Comparison of ENCODE assay signal across 9 cellular contexts in the genomic region with DNA sequence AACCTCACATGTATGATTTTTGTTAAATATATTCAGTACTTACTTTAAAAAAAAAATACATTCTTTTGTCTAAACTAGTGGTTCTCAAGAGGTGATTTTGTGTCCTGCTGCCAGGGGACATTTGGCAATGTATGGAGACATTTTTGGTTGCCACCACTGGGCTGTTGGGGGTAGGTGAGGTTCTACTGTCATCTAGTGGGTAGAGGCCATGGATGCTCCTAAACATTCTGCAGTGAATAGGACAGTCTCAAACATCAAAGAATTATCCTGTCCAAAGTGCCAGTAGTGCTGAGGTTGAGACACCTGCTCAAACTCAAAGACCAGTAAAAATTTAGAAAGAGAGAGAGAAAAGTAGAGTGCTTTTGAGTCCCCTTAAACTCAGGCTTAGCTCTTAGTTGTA. TPM values are rescaled to one million over a fixed set of nuclear protein-coding genes. Genes with fewer than 3 reads are reported as not detected.
DNase-seq lines count a peak whose midpoint lies in the region; ATAC-seq and TF ChIP-seq lines count a peak whose summit lies in the region.
"Had no signal": no experiment of that assay in that cellular context is flagged by ENCODE, and none has a peak within 500 bp of the region (broad histone marks: within the 10 kb centered on the region; RNA-seq: fewer than 3 reads in every experiment).

No MANE protein-coding gene starts in this region.

- H4K20me1 ChIP-seq in neural progenitor cell (ENCODE audit: low read depth): no peaks in the 10 kb centered on the region

- H3K27me3 ChIP-seq in neural progenitor cell: no peaks in the 10 kb centered on the region

- intact Hi-C loops in activated naive CD4-positive, alpha-beta T cell treated with anti-CD3 and anti-CD28 coated beads for 36 hours (cut with micrococcal nuclease): loop anchor here (1.0 to 2.0 kb wide), 2 partner anchors 191 to 340 kb away; a partner anchor contains a TSS

- H3K27ac Mint-ChIP-seq in activated naive CD4-positive, alpha-beta T cell treated with anti-CD3 and anti-CD28 coated beads for 36 hours: no peak overlapping the region
- no peak overlapping the region for H3K27ac Mint-ChIP-seq in neural progenitor cell
- no peak overlapping the region for H3K27ac Mint-ChIP-seq in mesothelial cell of epicardium
- H3K27ac Mint-ChIP-seq: activated naive CD4-positive, alpha-beta T cell treated with anti-CD3 and anti-CD28 coated beads, Interleukin-2, amount 50 U/mL, for 24 hours had no signal

- H3K4me1 Mint-ChIP-seq in activated naive CD4-positive, alpha-beta T cell treated with anti-CD3 and anti-CD28 coated beads for 36 hours (ENCODE audit: low read depth): no peaks in the 10 kb centered on the region
- H3K4me1 Mint-ChIP-seq in neural progenitor cell: no peaks in the 10 kb centered on the region
- no peaks in the 10 kb centered on the region for H3K4me1 Mint-ChIP-seq in mesothelial cell of epicardium
- H3K4me1 Mint-ChIP-seq: activated naive CD4-positive, alpha-beta T cell treated with anti-CD3 and anti-CD28 coated beads, Interleukin-2, amount 50 U/mL, for 24 hours had no signal

- no peak overlapping the region for H2AFZ ChIP-seq in neural progenitor cell (replicated peaks)

- no peaks in the 10 kb centered on the region for H3K36me3 Mint-ChIP-seq in activated naive CD4-positive, alpha-beta T cell treated with anti-CD3 and anti-CD28 coated beads for 36 hours (ENCODE audit: low read depth)
- H3K36me3 Mint-ChIP-seq in neural progenitor cell (peaks cover 2% of the 10 kb centered on the region), mesothelial cell of epicardium (peaks cover 7% of the 10 kb centered on the region)

- peak; percentile 22 for DNase-seq in activated naive CD4-positive, alpha-beta T cell treated with anti-CD3 and anti-CD28 coated beads for 36 hours
- no peak for DNase-seq in activated naive CD4-positive, alpha-beta T cell (lab: John Stamatoyannopoulos, UW)
- DNase-seq in NCI-H526 (lab: John Stamatoyannopoulos, UW) (peak; percentile 31 to 58), dermis blood vessel endothelial cell (peak; percentile 55), neural progenitor cell (ENCODE audit: low spot score) (peak; percentile 17), mesothelial cell of epicardium (ENCODE audit: low spot score in 2 of 2, unreplicated experiment in 2 of 2) (no peak), NCI-H226 (no peak)

- no peak for ATAC-seq in HG02588 (IDR thresholded peaks at IDR 0.05; ENCODE audit: unreplicated experiment)

- no peaks in the 10 kb centered on the region for H3K36me3 ChIP-seq in neural progenitor cell

- no peaks in the 10 kb centered on the region for H3K79me2 ChIP-seq in neural progenitor cell (ENCODE audit: low read depth)

- no peaks in the 10 kb centered on the region for H3K9me3 ChIP-seq in neural progenitor cell (ENCODE audit: low read depth)

- H3K27ac ChIP-seq in neural progenitor cell: no peak overlapping the region

- no peak overlapping the region for H3K4me3 ChIP-seq in neural progenitor cell

- no peak overlapping the region for H3K4me3 Mint-ChIP-seq in activated naive CD4-positive, alpha-beta T cell treated with anti-CD3 and anti-CD28 coated beads for 36 hours
- H3K4me3 Mint-ChIP-seq in neural progenitor cell: no peak overlapping the region
- H3K4me3 Mint-ChIP-seq in mesothelial cell of epicardium: no peak overlapping the region
- H3K4me3 Mint-ChIP-seq: activated naive CD4-positive, alpha-beta T cell treated with anti-CD3 and anti-CD28 coated beads, Interleukin-2, amount 50 U/mL, for 24 hours had no signal

- TF ChIP-seq CTCF in neural progenitor cell (IDR thresholded peaks at IDR 0.05): peak; percentile 49
- no peak for TF ChIP-seq CTCF in mesothelial cell of epicardium (IDR thresholded peaks at IDR 0.05; ENCODE audit: unreplicated experiment)

- no peaks in the 10 kb centered on the region for H3K27me3 Mint-ChIP-seq in activated naive CD4-positive, alpha-beta T cell treated with anti-CD3 and anti-CD28 coated beads for 36 hours (ENCODE audit: low read depth)
- peaks cover 6% of the 10 kb centered on the region for H3K27me3 Mint-ChIP-seq in neural progenitor cell (ENCODE audit: insufficient read depth, low read depth)
- peaks cover 3% of the 10 kb centered on the region for H3K27me3 Mint-ChIP-seq in mesothelial cell of epicardium (ENCODE audit: low read depth)
- H3K27me3 Mint-ChIP-seq: activated naive CD4-positive, alpha-beta T cell treated with anti-CD3 and anti-CD28 coated beads, Interleukin-2, amount 50 U/mL, for 24 hours had no signal

- H3F3A ChIP-seq in neural progenitor cell (ENCODE audit: low read depth): no peaks in the 10 kb centered on the region

- no peak overlapping the region for H3K9ac ChIP-seq in neural progenitor cell

- H3K9me3 Mint-ChIP-seq in activated naive CD4-positive, alpha-beta T cell treated with anti-CD3 and anti-CD28 coated beads for 36 hours: peaks cover 13% of the 10 kb centered on the region
- H3K9me3 Mint-ChIP-seq in neural progenitor cell: peaks cover 17% of the 10 kb centered on the region
- H3K9me3 Mint-ChIP-seq in mesothelial cell of epicardium: peaks cover 10% of the 10 kb centered on the region

- no peaks in the 10 kb centered on the region for H3K4me1 ChIP-seq in neural progenitor cell

- H3K4me2 ChIP-seq in neural progenitor cell: no peak overlapping the region

- CTCF ChIA-PET in activated naive CD4-positive, alpha-beta T cell treated with anti-CD3 and anti-CD28 coated beads for 36 hours (lab: Charles Lee): interaction anchor here (0.8 to 2.2 kb wide), 2 partner anchors 136 to 191 kb away, joined by 3 to 19 read pairs; no protein-coding TSS in a partner anchor

RNA-seq across cellular contexts. Expression of gene PGM2, which starts 32.9 kb away (rescaled TPM):
- 10 to 100 TPM; 53.7 to 53.9 TPM for total RNA-seq in activated naive CD4-positive, alpha-beta T cell treated with anti-CD3 and anti-CD28 coated beads for 36 hours
- total RNA-seq in dermis blood vessel endothelial cell: 55.3 TPM in 2 replicates
- 16.3 and 20.1 TPM in 2 replicates for total RNA-seq in neural progenitor cell (ENCODE audit: low replicate concordance)
- total RNA-seq in mesothelial cell of epicardium: 16.8 to 20.0 TPM (median 19.2 TPM) in 3 replicates

Comparison
In these comparisons a context has a peak if more than half of its experiments do, and no peak if none do; other contexts are left out.
1. DNase-seq: peak in activated naive CD4-positive, alpha-beta T cell treated with anti-CD3 and anti-CD28 coated beads for 36 hours (single experiment), NCI-H526 (2 of 2), dermis blood vessel endothelial cell (single experiment) and neural progenitor cell (single experiment); none in activated naive CD4-positive, alpha-beta T cell (0 of 4), mesothelial cell of epicardium (0 of 2) and NCI-H226 (single experiment).